ENCODE assay signal across 23 cellular contexts in genomic region chr2:215780313-215780712, GRCh38.
"Had no signal": no experiment of that assay in that cellular context is flagged by ENCODE, and none has a peak within 500 bp of the region (broad histone marks: within the 10 kb centered on the region; RNA-seq: fewer than 3 reads in every experiment).

No MANE protein-coding gene starts in this region.

- H3K9me3 Mint-ChIP-seq: activated B cell treated with CpG ODN at 0.5 μM for 24 hours; activated CD4-positive, alpha-beta T cell treated with anti-CD3 and anti-CD28 coated beads, Interleukin-2, amount 10 ng/mL, durations not matched to agents 24 days and 14 days; activated naive CD4-positive, alpha-beta T cell treated with anti-CD3 and anti-CD28 coated beads for 36 hours; activated T-cell treated with anti-CD3 and anti-CD28 coated beads, Interleukin-2, amount 50 U/mL, for 4 hours had no signal

- H3K4me1 Mint-ChIP-seq: activated B cell treated with CpG ODN at 0.5 μM for 24 hours; activated CD4-positive, alpha-beta T cell treated with anti-CD3 and anti-CD28 coated beads, Interleukin-2, amount 10 ng/mL, durations not matched to agents 24 days and 14 days; T-helper 17 cell had no signal

- H3K9me3 ChIP-seq: breast epithelium had no signal

- H3K27ac ChIP-seq: breast epithelium had no signal

- H3K36me3 ChIP-seq: breast epithelium had no signal

- DNase-seq: activated B cell treated with CpG ODN at 0.5 μM for 24 hours; activated CD4-positive, alpha-beta T cell treated with anti-CD3 and anti-CD28 coated beads for 1 hour; activated CD4-positive, alpha-beta T cell treated with anti-CD3 and anti-CD28 coated beads, Interleukin-2, amount 10 ng/mL, durations not matched to agents 24 days and 14 days; activated CD4-positive, alpha-beta T cell treated with anti-CD3 and anti-CD28 coated beads, Interleukin-2, amount 50 U/mL, for 48 hours; activated gamma-delta T cell; activated naive CD4-positive, alpha-beta T cell treated with anti-CD3 and anti-CD28 coated beads for 36 hours; activated T-cell treated with anti-CD3 and anti-CD28 coated beads, Interleukin-2, amount 50 U/mL, for 4 hours; aorta; central memory CD4-positive, alpha-beta T cell; KG1; NCI-H1048; NCI-H146; NCI-H187 treated with DMSO at 0.1 percent for 48 hours; NCI-H2081 treated with DMSO at 0.1 percent for 48 hours; NCI-H446; NCI-H524; PC-3; SHP77; T-helper 17 cell; T1000 had no signal

- H3K4me3 Mint-ChIP-seq: activated B cell treated with CpG ODN at 0.5 μM for 24 hours; activated CD4-positive, alpha-beta T cell treated with anti-CD3 and anti-CD28 coated beads, Interleukin-2, amount 10 ng/mL, durations not matched to agents 24 days and 14 days; activated naive CD4-positive, alpha-beta T cell treated with anti-CD3 and anti-CD28 coated beads for 36 hours; activated naive CD8-positive, alpha-beta T cell; activated T-cell treated with anti-CD3 and anti-CD28 coated beads, Interleukin-2, amount 50 U/mL, for 4 hours; activated T-helper 17 cell treated with anti-CD3 and anti-CD28 coated beads, Interleukin-2, amount 50 U/mL, for 72 hours; T-helper 17 cell had no signal

- H3K4me1 ChIP-seq: breast epithelium had no signal

- H3K36me3 Mint-ChIP-seq: activated naive CD8-positive, alpha-beta T cell had no signal

- H3K27me3 Mint-ChIP-seq: activated naive CD8-positive, alpha-beta T cell had no signal

- H3K27ac Mint-ChIP-seq: activated B cell treated with CpG ODN at 0.5 μM for 24 hours; activated CD4-positive, alpha-beta T cell treated with anti-CD3 and anti-CD28 coated beads, Interleukin-2, amount 10 ng/mL, durations not matched to agents 24 days and 14 days; activated naive CD4-positive, alpha-beta T cell treated with anti-CD3 and anti-CD28 coated beads for 36 hours; activated naive CD8-positive, alpha-beta T cell; activated T-helper 17 cell treated with anti-CD3 and anti-CD28 coated beads, Interleukin-2, amount 50 U/mL, for 72 hours; T-helper 17 cell had no signal

- H3K4me3 ChIP-seq: breast epithelium had no signal

- ATAC-seq: activated T-cell treated with anti-CD3 and anti-CD28 coated beads, Interleukin-2, amount 50 U/mL, for 4 hours; activated T-helper 17 cell treated with anti-CD3 and anti-CD28 coated beads, Interleukin-2, amount 50 U/mL, for 72 hours; PC-3; T-helper 17 cell had no signal

- H3K27me3 ChIP-seq: breast epithelium had no signal
